Comparison of ENCODE assay signal across 10 cellular contexts in the genomic region with DNA sequence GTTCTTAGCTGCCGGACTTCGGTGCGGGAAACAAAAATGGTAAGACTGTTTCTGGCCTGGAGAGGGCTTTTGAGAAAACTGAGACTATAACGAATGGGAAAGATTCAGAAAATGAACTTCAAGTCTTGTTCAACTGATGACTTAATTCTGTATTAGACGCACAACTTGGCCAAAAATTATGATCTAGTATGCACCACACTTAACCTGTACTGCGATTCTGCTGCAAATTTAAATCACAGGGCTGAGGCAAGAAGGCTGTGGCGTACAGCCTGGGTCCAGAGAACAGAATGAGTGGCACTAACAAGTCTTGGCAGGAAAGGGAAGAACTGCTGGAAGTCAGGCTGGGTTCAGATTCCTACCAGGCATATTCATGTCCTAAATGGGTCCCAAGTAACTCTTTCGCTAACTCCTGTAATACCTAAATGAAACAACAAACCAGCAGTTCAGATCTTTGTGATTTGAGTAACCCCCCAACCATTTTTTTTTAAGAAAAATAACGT. TPM values are rescaled to one million over a fixed set of nuclear protein-coding genes. Genes with fewer than 3 reads are reported as not detected.
DNase-seq lines count a peak whose midpoint lies in the region; ATAC-seq and TF ChIP-seq lines count a peak whose summit lies in the region.
"Had no signal": no experiment of that assay in that cellular context is flagged by ENCODE, and none has a peak within 500 bp of the region (broad histone marks: within the 10 kb centered on the region; RNA-seq: fewer than 3 reads in every experiment).

No MANE protein-coding gene starts in this region.

- no peak overlapping the region for H2BK5ac ChIP-seq in IMR-90 (ENCODE audit: low read depth, low read length, poor library complexity, severe bottlenecking)

- intact Hi-C loops in IMR-90 (cut with micrococcal nuclease) (loop anchor here (1.0 kb wide), 2 partner anchors 307 to 311 kb away; no protein-coding TSS in a partner anchor), natural killer cell (cut with micrococcal nuclease) (loop anchor here (2.0 kb wide), 1 partner anchor 310 kb away; no protein-coding TSS in a partner anchor)

- peaks cover 26% of the 10 kb centered on the region for H3K27me3 Mint-ChIP-seq in endodermal cell (ENCODE audit: insufficient read depth)
- peaks cover 25 to 49% of the 10 kb centered on the region in 2 donors for H3K27me3 Mint-ChIP-seq in natural killer cell (ENCODE audit: low read depth in 2 of 2)

- no peak overlapping the region for H2AK5ac ChIP-seq in IMR-90 (ENCODE audit: low read depth, low read length)

- ATAC-seq in IMR-90 (ENCODE audit: low read depth) (no peak), natural killer cell (no peak), GM21717 (IDR thresholded peaks at IDR 0.05; ENCODE audit: unreplicated experiment) (no peak)

- H2BK20ac ChIP-seq in IMR-90 (ENCODE audit: low read depth, low read length) = no peak overlapping the region

- DNase-seq in AG08395 (ENCODE audit: low spot score) (peak; percentile 59), IMR-90 (peak; percentile 4), endodermal cell (no peak), natural killer cell (no peak), GM19240 (ENCODE audit: insufficient read length, low spot score) (no peak), NCI-H2171 treated with DMSO at 0.1 percent for 48 hours (lab: John Stamatoyannopoulos, UW) (no peak)
- DNase-seq in stimulated activated CD8-positive, alpha-beta memory T cell treated with anti-CD3 and anti-CD28 coated beads, Interleukin-4, amount 100 ng/mL, for 48 hours = no peak
- DNase-seq: DND-41 had no signal

- BruUV-seq in IMR-90 (replicated peaks; lab: Mats Ljungman, UMichigan) = no TSS peak

- no peak overlapping the region for H2AK9ac ChIP-seq in IMR-90 (replicated peaks; ENCODE audit: low read depth, low read length, poor library complexity)

- H2BK15ac ChIP-seq in IMR-90 (ENCODE audit: low read depth, low read length) = no peak overlapping the region

- no peak overlapping the region for H3K4ac ChIP-seq in IMR-90 (ENCODE audit: low read depth, low read length)

- H3K27ac Mint-ChIP-seq in endodermal cell (no peak overlapping the region), natural killer cell (no peak overlapping the region)

- H3K9me3 Mint-ChIP-seq in endodermal cell (peaks cover 20% of the 10 kb centered on the region), natural killer cell (peaks cover 6 to 16% of the 10 kb centered on the region in 2 donors)

- H3K18ac ChIP-seq in IMR-90 (ENCODE audit: low read depth, low read length) = no peak overlapping the region

- TF ChIP-seq CTCF in IMR-90 (conservative IDR thresholded peaks at IDR 0.05; ENCODE audit: low read depth, low read length) (no peak), endodermal cell (conservative IDR thresholded peaks at IDR 0.05) (no peak), natural killer cell (IDR thresholded peaks at IDR 0.05) (no peak)

- H3K4me3 ChIP-seq in IMR-90 (ENCODE audit: insufficient read depth, low read depth, low read length) = no peak overlapping the region
- no peak overlapping the region for H3K4me3 ChIP-seq in endodermal cell (ENCODE audit: low read length)

- H3K4me3 Mint-ChIP-seq in endodermal cell (peak overlapping the region; percentile 80), natural killer cell (peak overlapping the region; percentile 85)

- no peak overlapping the region for H2AFZ ChIP-seq in IMR-90 (replicated peaks; ENCODE audit: low read length, poor library complexity)

- H3K36me3 ChIP-seq in IMR-90 (ENCODE audit: control insufficient read depth, insufficient read depth, low read length) = no peaks in the 10 kb centered on the region
- H3K36me3 ChIP-seq in endodermal cell (ENCODE audit: control insufficient read depth, insufficient read depth, low read length) = peaks cover 5% of the 10 kb centered on the region

- H3K14ac ChIP-seq in IMR-90 (replicated peaks; ENCODE audit: low read depth, low read length) = no peak overlapping the region

- H3K9me1 ChIP-seq in IMR-90 (ENCODE audit: insufficient read depth, low read length) = no peaks in the 10 kb centered on the region

- in situ Hi-C loops in IMR-90 (cut with MboI; ENCODE audit: low sequenced_read_pairs) = no loop called here

- peaks cover 32% of the 10 kb centered on the region for H3K4me1 Mint-ChIP-seq in endodermal cell
- H3K4me1 Mint-ChIP-seq in natural killer cell = peaks cover 0 to 10% of the 10 kb centered on the region in 2 donors

- TF ChIP-seq RAD21 in IMR-90 (IDR thresholded peaks at IDR 0.05; ENCODE audit: low read length) = no peak

- H3K36me3 Mint-ChIP-seq in endodermal cell (ENCODE audit: low read depth) (peaks cover 32% of the 10 kb centered on the region), natural killer cell (peaks cover 18% of the 10 kb centered on the region)

- dilution Hi-C loops in IMR-90 (cut with HindIII; ENCODE audit: low sequenced_read_pairs, unreplicated experiment) = no loop called here

- H3K79me1 ChIP-seq in IMR-90 (ENCODE audit: low read depth in 1 of 2, low read length in 2 of 2) = no peaks in the 10 kb centered on the region

- WGBS in IMR-90 (ENCODE audit: extremely low coverage in 2 of 2, insufficient read length in 1 of 2), 2 experiments = no CpG with 5 or more reads among the region's 9 CpGs
- 53 to 55% methylated on average over 7 to 9 of the region's 9 CpGs for WGBS in endodermal cell (ENCODE audit: insufficient coverage in 1 of 2, insufficient read length in 1 of 2), 2 experiments

- no peak overlapping the region for H4K5ac ChIP-seq in IMR-90 (ENCODE audit: low read depth, low read length)

- POLR2A ChIA-PET in IMR-90 (lab: Charles Lee; ENCODE audit: unreplicated experiment) = no interaction called here

- H3K56ac ChIP-seq in IMR-90 (ENCODE audit: extremely low read depth, insufficient read depth, low read length) = no peak overlapping the region

- H3K27ac ChIP-seq in IMR-90 (ENCODE audit: insufficient read depth, low read length) = no peak overlapping the region
- H3K27ac ChIP-seq in endodermal cell (ENCODE audit: low read depth, low read length) = no peak overlapping the region

- H2BK120ac ChIP-seq in IMR-90 (ENCODE audit: low read depth, low read length) = no peak overlapping the region

- H3K4me1 ChIP-seq in IMR-90 (ENCODE audit: control insufficient read depth, insufficient read depth, low read length) (no peaks in the 10 kb centered on the region), endodermal cell (ENCODE audit: control insufficient read depth, insufficient read depth, low read length) (peaks cover 8% of the 10 kb centered on the region)

- H3K27me3 ChIP-seq in IMR-90 (ENCODE audit: control insufficient read depth, insufficient read depth, low read length) (peaks cover 28% of the 10 kb centered on the region), endodermal cell (ENCODE audit: control insufficient read depth, insufficient read depth, low read length, poor library complexity, severe bottlenecking) (peaks cover 4% of the 10 kb centered on the region)

- H4K91ac ChIP-seq in IMR-90 (ENCODE audit: insufficient read depth, low read depth, low read length) = no peak overlapping the region

- TF ChIP-seq POLR2A in IMR-90 (IDR thresholded peaks at IDR 0.05; ENCODE audit: low read depth, low read length) = no peak

- H3K23ac ChIP-seq in IMR-90 (ENCODE audit: low read depth, low read length) = no peak overlapping the region

- H3K9me3 ChIP-seq in IMR-90 (ENCODE audit: control insufficient read depth, insufficient read depth, low read length) = 0 out of 2 replicates have a peak, but pooled peaks cover 1% of the 10 kb centered on the region
- H3K9me3 ChIP-seq in endodermal cell (ENCODE audit: control insufficient read depth, low read length) = peaks cover 21% of the 10 kb centered on the region

- no peak overlapping the region for H3K9ac ChIP-seq in IMR-90 (ENCODE audit: low read depth, low read length)
- H3K9ac ChIP-seq in endodermal cell (ENCODE audit: extremely low read depth, low read length, poor library complexity, severe bottlenecking) = no peak overlapping the region

- no peaks in the 10 kb centered on the region for H4K20me1 ChIP-seq in IMR-90 (ENCODE audit: insufficient read depth, low read length)

- H3K4me2 ChIP-seq in IMR-90 (ENCODE audit: low read depth, low read length) = no peak overlapping the region; the same call in 1 of the 2 replicates

- no peak overlapping the region for H4K8ac ChIP-seq in IMR-90 (ENCODE audit: low read depth in 2 of 2, low read length in 2 of 2)

- CTCF ChIA-PET in IMR-90 (lab: Yijun Ruan, JAX) = no interaction called here

TF ChIP-seq in IMR-90, 13 proteins besides CTCF, POLR2A, EP300 and RAD21 (continues in another document):
- TF ChIP-seq CEBPB (IDR thresholded peaks at IDR 0.05; ENCODE audit: low read depth, low read length) = no peak
- TF ChIP-seq MAFK (IDR thresholded peaks at IDR 0.05; ENCODE audit: low read depth, low read length) = no peak
- no peak for TF ChIP-seq RCOR1 (IDR thresholded peaks at IDR 0.05; ENCODE audit: insufficient replicate concordance, low read length)
- TF ChIP-seq NFE2L2 (IDR thresholded peaks at IDR 0.05; ENCODE audit: low read depth, low read length) = no peak
- no peak for TF ChIP-seq SMC3 (IDR thresholded peaks at IDR 0.05; ENCODE audit: low read depth, low read length)
- no peak for TF ChIP-seq CHD1 (IDR thresholded peaks at IDR 0.05; ENCODE audit: low read depth, low read length)
- TF ChIP-seq, protein P1, sequence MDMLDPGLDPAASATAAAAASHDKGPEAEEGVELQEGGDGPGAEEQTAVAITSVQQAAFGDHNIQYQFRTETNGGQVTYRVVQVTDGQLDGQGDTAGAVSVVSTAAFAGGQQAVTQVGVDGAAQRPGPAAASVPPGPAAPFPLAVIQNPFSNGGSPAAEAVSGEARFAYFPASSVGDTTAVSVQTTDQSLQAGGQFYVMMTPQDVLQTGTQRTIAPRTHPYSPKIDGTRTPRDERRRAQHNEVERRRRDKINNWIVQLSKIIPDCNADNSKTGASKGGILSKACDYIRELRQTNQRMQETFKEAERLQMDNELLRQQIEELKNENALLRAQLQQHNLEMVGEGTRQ (IDR thresholded peaks at IDR 0.05; ENCODE audit: low read depth, low read length) = no peak
- TF ChIP-seq MAZ (IDR thresholded peaks at IDR 0.05; ENCODE audit: borderline replicate concordance, low read depth, low read length) = no peak

RNA-seq across cellular contexts. Expression of a gene that starts 0.8 kb away (rescaled TPM):
- not detected in 2 replicates for total RNA-seq in IMR-90 (2012; rRNA removed)
- polyA plus RNA-seq in IMR-90 (2012; rRNA removed) = not detected in 2 replicates
- polyA plus RNA-seq in IMR-90 (2012; cell fraction: cytosol; rRNA removed) = not detected in 2 replicates
- 0.03 TPM in 1 of 2 replicates, not detected in the other for polyA plus RNA-seq in IMR-90 (2012; cell fraction: nucleus; rRNA removed; ENCODE audit: low replicate concordance)
- total RNA-seq in endodermal cell = 10 to 100 TPM; 50.2 to 71.3 TPM
- polyA plus RNA-seq in endodermal cell (2013, experiment 1 of 2) = 11.1 TPM
- polyA plus RNA-seq in endodermal cell (2013, experiment 2 of 2) = 11.1 TPM
- under 1 TPM in 1 of 3 donors, not detected in 2; 0.15 TPM for total RNA-seq in natural killer cell
- total RNA-seq: HT1080 had no signal

RNA-seq across cellular contexts. Expression of a gene that starts 35.9 kb away (rescaled TPM):
- total RNA-seq in IMR-90 (2012; rRNA removed) (8.2 and 14.4 TPM in 2 replicates), endodermal cell (10 to 100 TPM; 14.9 to 19.4 TPM), natural killer cell (10 to 100 TPM; 71.2 to 81.8 (median 78.0) TPM)
- polyA plus RNA-seq in IMR-90 (2012; rRNA removed) = 9.4 and 11.9 TPM in 2 replicates
- 0.62 and 1.7 TPM in 2 replicates for polyA plus RNA-seq in IMR-90 (2012; cell fraction: cytosol; rRNA removed)
- 7.0 and 69.5 TPM in 2 replicates for polyA plus RNA-seq in IMR-90 (2012; cell fraction: nucleus; rRNA removed; ENCODE audit: low replicate concordance)
- polyA plus RNA-seq in endodermal cell (2013, experiment 1 of 2) = 19.0 TPM
- 18.7 TPM for polyA plus RNA-seq in endodermal cell (2013, experiment 2 of 2)

Comparison
In these comparisons a context has a peak if more than half of its experiments do, and no peak if none do; other contexts are left out.
1. DNase-seq: peak in AG08395 (single experiment) and IMR-90 (single experiment); none in endodermal cell (single experiment), natural killer cell (single experiment), GM19240 (single experiment), stimulated activated CD8-positive, alpha-beta memory T cell treated with anti-CD3 and anti-CD28 coated beads, Interleukin-4, amount 100 ng/mL, for 48 hours (single experiment) and NCI-H2171 treated with DMSO at 0.1 percent for 48 hours (single experiment).
2. RNA of a gene that starts 0.8 kb away (total RNA-seq): 50.2 to 71.3 TPM in endodermal cell; 0.15 TPM in natural killer cell and not detected in IMR-90; every median in the first group is over 10 times any median in the second.